In the genomic region with DNA sequence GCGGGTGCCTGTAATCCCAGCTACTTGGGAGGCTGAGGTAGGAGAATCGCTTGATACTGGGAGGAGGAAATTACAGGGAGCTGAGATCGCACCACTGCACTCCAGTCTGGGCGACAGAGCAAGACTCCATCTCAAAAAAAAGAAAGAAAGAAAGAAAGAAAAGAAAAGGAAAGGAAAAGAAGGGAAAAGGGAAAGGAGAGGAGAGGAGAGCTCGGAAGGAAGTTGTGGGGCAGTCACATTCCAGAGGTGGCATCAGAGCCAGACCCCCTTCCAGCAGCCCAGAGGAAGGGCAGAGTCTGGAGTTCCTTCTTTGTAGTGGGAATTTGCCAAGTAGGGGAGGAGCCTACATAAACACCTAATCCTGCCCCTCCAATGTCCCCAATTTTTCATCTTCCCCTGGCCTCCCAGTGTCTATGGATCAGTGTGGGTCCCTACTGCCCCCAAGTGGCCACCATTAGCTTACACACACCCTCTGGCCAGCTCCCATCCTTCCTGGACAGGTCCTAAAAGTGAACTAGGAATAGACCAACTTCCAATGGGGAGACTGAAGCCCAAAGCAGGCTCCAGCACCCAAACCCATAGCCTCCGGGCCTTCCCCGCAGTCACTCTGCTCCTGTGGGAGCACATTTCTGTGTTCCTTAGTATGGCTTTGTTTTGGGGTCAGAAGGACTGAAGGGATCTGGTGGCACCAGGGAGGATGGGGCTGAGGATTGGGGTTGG, we compare ENCODE assay signal across 8 cellular contexts. TPM values are rescaled to one million over a fixed set of nuclear protein-coding genes. Genes with fewer than 3 reads are reported as not detected.
DNase-seq lines count a peak whose midpoint lies in the region; ATAC-seq lines count a peak whose summit lies in the region.

No MANE protein-coding gene starts in this region.

- in situ Hi-C loops in Caki2 (cut with HindIII; ENCODE audit: low pct_unique_long_range_greater_than_20kb, low sequenced_read_pairs) (no loop called here), HAP-1 (cut with MboI; ENCODE audit: low sequenced_read_pairs) (loop anchor here (5.0 kb wide), 1 partner anchor 86 kb away; no protein-coding TSS in a partner anchor)

- H3K4me3 Mint-ChIP-seq in activated T-cell treated with anti-CD3 and anti-CD28 coated beads, Interleukin-2, amount 50 U/mL, for 72 hours, result no peak overlapping the region

- H3K27ac Mint-ChIP-seq in activated T-cell treated with anti-CD3 and anti-CD28 coated beads, Interleukin-2, amount 50 U/mL, for 72 hours, result no peak overlapping the region

- H3K4me1 ChIP-seq in HAP-1 (peaks cover 7% of the 10 kb centered on the region; the same call in 1 of the 2 replicates), trophoblast cell (ENCODE audit: control insufficient read depth in 1 of 2, insufficient read depth in 2 of 2, low read length in 2 of 2) (peaks cover 3 to 7% of the 10 kb centered on the region in 2 experiments)

- H3K4me3 ChIP-seq in HAP-1 (no peak overlapping the region), trophoblast cell (ENCODE audit: low read depth, low read length) (no peak overlapping the region)

- no peak overlapping the region for H3K4me2 ChIP-seq in trophoblast cell (ENCODE audit: low read length)

- peak overlapping the region; percentile 2 for H3K9ac ChIP-seq in trophoblast cell (ENCODE audit: low read length)

- no peak overlapping the region for H4K8ac ChIP-seq in trophoblast cell (ENCODE audit: low read depth, low read length)

- no peaks in the 10 kb centered on the region for H3K9me3 ChIP-seq in HAP-1
- H3K9me3 ChIP-seq in trophoblast cell (ENCODE audit: insufficient read depth, low read depth, low read length), result peaks cover 4% of the 10 kb centered on the region

- no peak overlapping the region for H2AK5ac ChIP-seq in trophoblast cell (ENCODE audit: low read length)

- H2AFZ ChIP-seq in trophoblast cell (ENCODE audit: insufficient read depth, low read length, poor library complexity), result no peak overlapping the region

- H3K4me1 Mint-ChIP-seq in activated T-cell treated with anti-CD3 and anti-CD28 coated beads, Interleukin-2, amount 50 U/mL, for 72 hours (ENCODE audit: low read depth), result peaks cover 2% of the 10 kb centered on the region

- H3K14ac ChIP-seq in trophoblast cell (ENCODE audit: low read length), result no peak overlapping the region

- no peaks in the 10 kb centered on the region for H3K9me3 Mint-ChIP-seq in activated T-cell treated with anti-CD3 and anti-CD28 coated beads, Interleukin-2, amount 50 U/mL, for 72 hours

- H3K36me3 ChIP-seq in HAP-1 (replicated peaks), result no peaks in the 10 kb centered on the region
- H3K36me3 ChIP-seq in trophoblast cell (ENCODE audit: control insufficient read depth in 1 of 2, insufficient read depth in 2 of 2, low read length in 2 of 2), result no peaks in the 10 kb centered on the region

- WGBS in trophoblast cell (ENCODE audit: extremely low coverage, insufficient coverage, insufficient read length), result no CpG with 5 or more reads among the region's 7 CpGs

- no peak overlapping the region for H2BK5ac ChIP-seq in trophoblast cell (ENCODE audit: low read depth, low read length, poor library complexity)

- no peak overlapping the region for H2BK120ac ChIP-seq in trophoblast cell (ENCODE audit: insufficient read depth, low read length, poor library complexity)

- no peak overlapping the region for H4K12ac ChIP-seq in trophoblast cell (ENCODE audit: low read depth, low read length)

- no peaks in the 10 kb centered on the region for H3K27me3 ChIP-seq in HAP-1 (ENCODE audit: low read depth)
- H3K27me3 ChIP-seq in trophoblast cell (ENCODE audit: insufficient read depth, low read length), result peaks cover 12% of the 10 kb centered on the region

- no peak overlapping the region for H3K27ac ChIP-seq in trophoblast cell (ENCODE audit: low read depth, low read length)

- no peak overlapping the region for H4K91ac ChIP-seq in trophoblast cell (ENCODE audit: low read depth, low read length)

- no peak overlapping the region for H2BK12ac ChIP-seq in trophoblast cell (ENCODE audit: low read length)

- peaks cover 22% of the 10 kb centered on the region for H3K27me3 Mint-ChIP-seq in activated T-cell treated with anti-CD3 and anti-CD28 coated beads, Interleukin-2, amount 50 U/mL, for 72 hours (ENCODE audit: low read depth)

- H3K18ac ChIP-seq in trophoblast cell (ENCODE audit: low read length), result no peak overlapping the region

- no peaks in the 10 kb centered on the region for H3K79me2 ChIP-seq in trophoblast cell (ENCODE audit: control insufficient read depth, insufficient read depth, low read length, poor library complexity)

- no peaks in the 10 kb centered on the region for H3K36me3 Mint-ChIP-seq in activated T-cell treated with anti-CD3 and anti-CD28 coated beads, Interleukin-2, amount 50 U/mL, for 72 hours (ENCODE audit: insufficient read depth in 2 of 2)

- no peak overlapping the region for H3K23ac ChIP-seq in trophoblast cell (ENCODE audit: low read length)

- DNase-seq in Caki2 (ENCODE audit: low read depth) (peak; percentile 50), HAP-1 (ENCODE audit: low spot score in 2 of 2) (peak; percentile 80 to 87), NCI-H460 (ENCODE audit: extremely low read depth, low read depth) (peak; percentile 65), glomerular visceral epithelial cell (ENCODE audit: extremely low spot score) (peak; percentile 55), trophoblast cell (peak; percentile 34 to 65), T-helper 9 cell (no peak)
- DNase-seq in activated T-cell treated with anti-CD3 and anti-CD28 coated beads, Interleukin-2, amount 50 U/mL, for 72 hours, result peak; percentile 44 to 45

- peak in 1 of 2 donors; percentile 43 for ATAC-seq in activated T-cell treated with anti-CD3 and anti-CD28 coated beads, Interleukin-2, amount 50 U/mL, for 72 hours (replicated peaks in 1 of 2)
- no peak for ATAC-seq in HG02981 (IDR thresholded peaks at IDR 0.05; ENCODE audit: unreplicated experiment)

- H3K79me1 ChIP-seq in trophoblast cell (ENCODE audit: low read length), result peaks cover 3% of the 10 kb centered on the region

- no peak overlapping the region for H3K4ac ChIP-seq in trophoblast cell (ENCODE audit: low read depth, low read length)

RNA-seq across cellular contexts. Expression of gene HSPB1, which starts 39.6 kb away (rescaled TPM):
- total RNA-seq in Caki2 (2014; rRNA removed; shearing (Covaris generic); ENCODE audit: low replicate concordance), result 173 and 177 TPM in 2 replicates
- 24.9 and 26.3 TPM in 2 replicates for total RNA-seq in NCI-H460 (2014; rRNA removed; shearing (Covaris generic))
- polyA plus RNA-seq in NCI-H460 (2014; cell fraction: nucleus; rRNA removed), result 23.8 and 48.8 TPM in 2 replicates
- total RNA-seq in activated T-cell treated with anti-CD3 and anti-CD28 coated beads, Interleukin-2, amount 50 U/mL, for 72 hours, result 10 to 100 TPM; 39.7 to 42.0 TPM
- polyA plus RNA-seq in trophoblast cell (2013), result 1,533 and 1,664 TPM in 2 replicates
